In genomic region chr11:65961267-65962135, GRCh38 we compare ENCODE assay signal across 8 cellular contexts. TPM values are rescaled to one million over a fixed set of nuclear protein-coding genes. Genes with fewer than 3 reads are reported as not detected.
DNase-seq lines count a peak whose midpoint lies in the region; ATAC-seq and TF ChIP-seq lines count a peak whose summit lies in the region.

SART1 (plus strand) TSS chr11:65961734; CDS start chr11:65961781, 47 bp downstream.

- H3K4me2 ChIP-seq in neural progenitor cell: peak within 1 kb of the TSS; percentile 88

- peaks cover 24% of the 10 kb centered on the region for H3K4me1 Mint-ChIP-seq in neural progenitor cell

- POLR2A ChIA-PET in HEK293T (lab: Yijun Ruan, JAX): interaction anchor here (0.7 to 1.9 kb wide), 7 partner anchors 10 to 102 kb away, joined by 3 to 9 read pairs (median 4); partner anchors contain the start of genes BANF1, CCDC85B, EIF1AD and FIBP

- DNase-seq in GF-D8 (lab: John Stamatoyannopoulos, UW) (peak; percentile 94), HEK293T (ENCODE audit: extremely low spot score) (peak; percentile 100), NB4 (ENCODE audit: low read depth) (peak; percentile 99), SK-N-DZ (ENCODE audit: low spot score) (peak; percentile 99), foreskin keratinocyte (peak; percentile 79 to 88), neural progenitor cell (ENCODE audit: low spot score) (peak; percentile 99)
- peak; percentile 96 for DNase-seq in activated naive CD4-positive, alpha-beta T cell treated with Interleukin-2 at 50 U/mL for 16 hours

- peaks cover 18% of the 10 kb centered on the region for H4K20me1 ChIP-seq in neural progenitor cell (ENCODE audit: low read depth)

- H3F3A ChIP-seq in neural progenitor cell (ENCODE audit: low read depth): peaks cover 4% of the 10 kb centered on the region

- peak within 1 kb of the TSS; percentile 98 for H3K4me3 Mint-ChIP-seq in neural progenitor cell

- peak within 1 kb of the TSS; percentile 82 for H3K27ac ChIP-seq in foreskin keratinocyte
- peak within 1 kb of the TSS; percentile 73 for H3K27ac ChIP-seq in neural progenitor cell
- H3K27ac ChIP-seq in stomach smooth muscle (ENCODE audit: low read length): peak within 1 kb of the TSS; percentile 96

- H3K9me3 Mint-ChIP-seq in neural progenitor cell: no peaks in the 10 kb centered on the region

- H3K27me3 Mint-ChIP-seq in neural progenitor cell (ENCODE audit: insufficient read depth, low read depth): peaks cover 6% of the 10 kb centered on the region

- H3K79me2 ChIP-seq in neural progenitor cell (ENCODE audit: low read depth): peaks cover 31% of the 10 kb centered on the region

- peaks cover 18% of the 10 kb centered on the region for H3K36me3 Mint-ChIP-seq in neural progenitor cell

- peak; percentile 96 for TF ChIP-seq POLR2A in NB4 (IDR thresholded peaks at IDR 0.05; ENCODE audit: extremely low read depth, insufficient read length)

- H3K4me1 ChIP-seq in foreskin keratinocyte: peaks cover 9% of the 10 kb centered on the region
- peaks cover 9% of the 10 kb centered on the region for H3K4me1 ChIP-seq in neural progenitor cell
- H3K4me1 ChIP-seq in stomach smooth muscle (ENCODE audit: control insufficient read depth, insufficient read depth, low read length): peaks cover 30% of the 10 kb centered on the region

- CTCF ChIA-PET in HEK293T (lab: Yijun Ruan, JAX): interaction anchor here (1.1 kb wide), 1 partner anchor 74 kb away, joined by 4 read pairs; the partner anchor contains the start of gene FIBP

- no peaks in the 10 kb centered on the region for H3K27me3 ChIP-seq in foreskin keratinocyte
- no peaks in the 10 kb centered on the region for H3K27me3 ChIP-seq in neural progenitor cell
- peaks cover 0 to 2% of the 10 kb centered on the region in 2 donors for H3K27me3 ChIP-seq in stomach smooth muscle (ENCODE audit: control insufficient read depth in 1 of 2, insufficient read depth in 2 of 2, low read length in 2 of 2)

- ATAC-seq in foreskin keratinocyte: peak; percentile 83

- no peaks in the 10 kb centered on the region for H3K9me3 ChIP-seq in neural progenitor cell (ENCODE audit: low read depth)
- no peaks in the 10 kb centered on the region for H3K9me3 ChIP-seq in stomach smooth muscle (ENCODE audit: control insufficient read depth in 2 of 2, low read length in 2 of 2)

- H2AFZ ChIP-seq in neural progenitor cell (replicated peaks): peak within 1 kb of the TSS; percentile 78

- H3K27ac Mint-ChIP-seq in neural progenitor cell: peak within 1 kb of the TSS; percentile 99

- H3K9ac ChIP-seq in neural progenitor cell (peak within 1 kb of the TSS; percentile 87), stomach smooth muscle (ENCODE audit: low read length in 2 of 2) (peak within 1 kb of the TSS; percentile 85 to 98)

- H3K4me3 ChIP-seq in NB4 (ENCODE audit: low read depth, low read length) (peak within 1 kb of the TSS; percentile 97), neural progenitor cell (peak within 1 kb of the TSS; percentile 93), stomach smooth muscle (ENCODE audit: low read length in 2 of 2) (peak within 1 kb of the TSS; percentile 80 to 91)

- no peak for TF ChIP-seq CTCF in NB4 (IDR thresholded peaks at IDR 0.05; ENCODE audit: low read depth, low read length)
- no peak for TF ChIP-seq CTCF in foreskin keratinocyte (conservative IDR thresholded peaks at IDR 0.05)
- TF ChIP-seq CTCF in neural progenitor cell (IDR thresholded peaks at IDR 0.05): no peak

- H3K36me3 ChIP-seq in neural progenitor cell (no peaks in the 10 kb centered on the region), stomach smooth muscle (ENCODE audit: control insufficient read depth in 2 of 2, insufficient read depth in 2 of 2, low read length in 2 of 2) (peaks cover 17 to 29% of the 10 kb centered on the region in 2 donors)

TF ChIP-seq in HEK293T, 16 proteins besides CTCF, POLR2A, EP300 and RAD21:
- peak; percentile 96 for TF ChIP-seq FOXK2 (IDR thresholded peaks at IDR 0.05)
- no peak for TF ChIP-seq PKNOX1 (IDR thresholded peaks at IDR 0.05)
- peak; percentile 95 for TF ChIP-seq ELF4 (IDR thresholded peaks at IDR 0.05)
- TF ChIP-seq SUZ12 (IDR thresholded peaks at IDR 0.05): no peak

RNA-seq across cellular contexts. Expression of gene SART1, which starts in this region (rescaled TPM):
- 12.6 and 42.4 TPM in 2 replicates for polyA plus RNA-seq in SK-N-DZ (2014; cell fraction: cytosol; rRNA removed)
- 30.5 and 35.2 TPM in 2 replicates for polyA plus RNA-seq in SK-N-DZ (2014; cell fraction: nucleus; rRNA removed)
- total RNA-seq in foreskin keratinocyte (44.9 and 52.0 TPM in 2 replicates), neural progenitor cell (ENCODE audit: low replicate concordance) (8.6 and 39.5 TPM in 2 replicates)
- polyA plus RNA-seq in foreskin keratinocyte: 65.2 and 68.0 TPM in 2 replicates

Comparison
In these comparisons a context has a peak if more than half of its experiments do, and no peak if none do; other contexts are left out.
1. Peak in every context shown above with its lines: DNase-seq, ATAC-seq, H3K4me3 ChIP-seq and H3K27ac ChIP-seq.